In genomic region chr4:29326004-29326403, GRCh38 we compare ENCODE assay signal across 23 cellular contexts.
"Had no signal": no experiment of that assay in that cellular context is flagged by ENCODE, and none has a peak within 500 bp of the region (broad histone marks: within the 10 kb centered on the region; RNA-seq: fewer than 3 reads in every experiment).

No MANE protein-coding gene starts in this region.

- H3K27me3 ChIP-seq: colonic mucosa, esophagus muscularis mucosa, esophagus squamous epithelium, foreskin keratinocyte, gastrocnemius medialis, gastroesophageal sphincter, heart left ventricle, heart right ventricle had no signal

- H3K36me3 ChIP-seq: colonic mucosa, esophagus muscularis mucosa, esophagus squamous epithelium, gastrocnemius medialis, gastroesophageal sphincter, heart left ventricle, heart right ventricle had no signal

- H3K27ac ChIP-seq: colonic mucosa, coronary artery, dorsolateral prefrontal cortex, epithelial cell of prostate, esophagus muscularis mucosa, esophagus squamous epithelium, foreskin keratinocyte, gastrocnemius medialis, gastroesophageal sphincter, heart left ventricle, heart right ventricle had no signal

- H3K4me1 ChIP-seq: colonic mucosa, esophagus muscularis mucosa, esophagus squamous epithelium, foreskin keratinocyte, gastrocnemius medialis, gastroesophageal sphincter, heart left ventricle, heart right ventricle had no signal

- FAIRE-seq: endometrium had no signal

- H3K9me3 ChIP-seq: colonic mucosa, esophagus muscularis mucosa, esophagus squamous epithelium, gastrocnemius medialis, gastroesophageal sphincter, heart left ventricle, heart right ventricle had no signal

- H3K4me3 ChIP-seq: colonic mucosa, coronary artery, dorsolateral prefrontal cortex, esophagus muscularis mucosa, esophagus squamous epithelium, gastrocnemius medialis, gastroesophageal sphincter, heart left ventricle, heart right ventricle had no signal

- DNase-seq: colonic mucosa; cortex of kidney; dermis blood vessel endothelial cell; dorsolateral prefrontal cortex; effector CD4-positive, alpha-beta T cell; effector CD8-positive, alpha-beta T cell; effector memory CD4-positive, alpha-beta T cell; effector memory CD8-positive, alpha-beta T cell; endodermal cell; erythroblast; esophagus squamous epithelium; foreskin fibroblast; foreskin melanocyte; gastrocnemius medialis; glutamatergic neuron; heart left ventricle; heart right ventricle had no signal
